Comparison of ENCODE assay signal across 16 cellular contexts in the genomic region with DNA sequence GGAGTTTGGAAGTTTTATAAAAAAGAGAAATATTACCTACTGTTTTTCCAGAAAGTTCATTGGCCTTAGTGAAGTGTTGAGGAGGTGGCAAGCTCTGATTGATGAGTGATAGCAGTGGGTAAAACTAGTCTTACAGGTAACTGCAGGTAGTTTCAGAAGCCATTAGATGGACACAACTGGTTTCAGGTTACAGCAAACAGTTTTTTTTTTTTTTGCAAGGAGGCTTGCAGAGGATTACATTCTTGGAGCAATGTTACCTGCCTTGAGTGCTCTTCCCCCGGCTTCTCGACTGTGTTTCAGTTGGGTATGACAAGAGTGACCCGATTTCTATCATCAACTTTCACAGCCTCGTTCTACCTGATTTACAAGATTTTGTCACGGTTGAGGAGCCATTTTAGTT.
"Had no signal": no experiment of that assay in that cellular context is flagged by ENCODE, and none has a peak within 500 bp of the region (broad histone marks: within the 10 kb centered on the region; RNA-seq: fewer than 3 reads in every experiment).

No MANE protein-coding gene starts in this region.

- H3K4me1 Mint-ChIP-seq: activated naive CD8-positive, alpha-beta T cell treated with anti-CD3 and anti-CD28 coated beads, Interleukin-2, amount 50 U/mL, for 24 hours; activated T-helper 17 cell treated with anti-CD3 and anti-CD28 coated beads, Interleukin-2, amount 50 U/mL, for 72 hours; naive B cell; stimulated activated memory B cell treated with anti-CD40 and anti-IgM and Interleukin-4, amounts not matched to agents 10 μg/mL and 1 μg/mL and 100 μg/mL, for 72 hours had no signal

- H3K9me3 Mint-ChIP-seq: T-helper 2 cell treated with Interferon-gamma antibody and Interleukin-4, amounts not matched to agents 5 μg/mL and 100 μg/mL, for 36 hours had no signal

- H3K36me3 ChIP-seq: thyroid gland, vagina had no signal

- H3K36me3 Mint-ChIP-seq: naive B cell; stimulated activated memory B cell treated with anti-CD40 and anti-IgM and Interleukin-4, amounts not matched to agents 10 μg/mL and 1 μg/mL and 100 μg/mL, for 72 hours had no signal

- DNase-seq: activated CD4-positive, alpha-beta T cell treated with anti-CD3 and anti-CD28 coated beads, Interleukin-2, amount 50 U/mL, for 4 hours; activated CD4-positive, CD25-positive, alpha-beta regulatory T cell treated with anti-CD3 and anti-CD28 coated beads, Interleukin-2, amount 50 U/mL, for 72 hours; activated naive CD4-positive, alpha-beta T cell treated with Interleukin-2 at 50 U/mL for 16 hours; activated naive CD8-positive, alpha-beta T cell treated with anti-CD3 and anti-CD28 coated beads, Interleukin-2, amount 50 U/mL, for 24 hours; aorta; cerebellar nuclear complex; effector memory CD4-positive, alpha-beta T cell; foreskin melanocyte; naive B cell; retina; thyroid gland had no signal

- H3K4me1 ChIP-seq: thyroid gland, vagina had no signal

- H3K4me3 Mint-ChIP-seq: activated naive CD8-positive, alpha-beta T cell treated with anti-CD3 and anti-CD28 coated beads, Interleukin-2, amount 50 U/mL, for 24 hours; activated T-helper 17 cell treated with anti-CD3 and anti-CD28 coated beads, Interleukin-2, amount 50 U/mL, for 72 hours; dendritic cell treated with granulocyte-macrophage colony-stimulating factor and Interleukin-4, amounts not matched to agents 40 ng/mL and 50 ng/mL, for 4 days; stimulated activated memory B cell treated with anti-CD40 and anti-IgM and Interleukin-4, amounts not matched to agents 10 μg/mL and 1 μg/mL and 100 μg/mL, for 72 hours; T-helper 2 cell treated with Interferon-gamma antibody and Interleukin-4, amounts not matched to agents 5 μg/mL and 100 μg/mL, for 36 hours had no signal

- H3K27ac Mint-ChIP-seq: activated naive CD8-positive, alpha-beta T cell treated with anti-CD3 and anti-CD28 coated beads, Interleukin-2, amount 50 U/mL, for 24 hours; activated T-helper 17 cell treated with anti-CD3 and anti-CD28 coated beads, Interleukin-2, amount 50 U/mL, for 72 hours; dendritic cell treated with granulocyte-macrophage colony-stimulating factor and Interleukin-4, amounts not matched to agents 40 ng/mL and 50 ng/mL, for 4 days; naive B cell; stimulated activated memory B cell treated with anti-CD40 and anti-IgM and Interleukin-4, amounts not matched to agents 10 μg/mL and 1 μg/mL and 100 μg/mL, for 72 hours; T-helper 2 cell treated with Interferon-gamma antibody and Interleukin-4, amounts not matched to agents 5 μg/mL and 100 μg/mL, for 36 hours had no signal

- H3K27me3 ChIP-seq: thyroid gland, vagina had no signal

- H3K9me3 ChIP-seq: thyroid gland, vagina had no signal

- H3K27ac ChIP-seq: thyroid gland, vagina had no signal

- ATAC-seq: activated naive CD8-positive, alpha-beta T cell treated with anti-CD3 and anti-CD28 coated beads, Interleukin-2, amount 50 U/mL, for 24 hours; activated T-helper 17 cell treated with anti-CD3 and anti-CD28 coated beads, Interleukin-2, amount 50 U/mL, for 72 hours; stimulated activated memory B cell treated with anti-CD40 and anti-IgM and Interleukin-4, amounts not matched to agents 10 μg/mL and 1 μg/mL and 100 μg/mL, for 72 hours had no signal

- H3K4me3 ChIP-seq: thyroid gland, vagina had no signal

- H3K27me3 Mint-ChIP-seq: activated naive CD8-positive, alpha-beta T cell treated with anti-CD3 and anti-CD28 coated beads, Interleukin-2, amount 50 U/mL, for 24 hours; activated T-helper 17 cell treated with anti-CD3 and anti-CD28 coated beads, Interleukin-2, amount 50 U/mL, for 72 hours; dendritic cell treated with granulocyte-macrophage colony-stimulating factor and Interleukin-4, amounts not matched to agents 40 ng/mL and 50 ng/mL, for 4 days; naive B cell; stimulated activated memory B cell treated with anti-CD40 and anti-IgM and Interleukin-4, amounts not matched to agents 10 μg/mL and 1 μg/mL and 100 μg/mL, for 72 hours had no signal
